ENCODE assay signal across 8 cellular contexts in genomic region chr2:160387558-160388262, GRCh38.
A peak's percentile ranks its signal among the peaks of the same experiment; 100 is the strongest.
DNase-seq lines count a peak whose midpoint lies in the region; ATAC-seq and TF ChIP-seq lines count a peak whose summit lies in the region.

No MANE protein-coding gene starts in this region.

- H2BK15ac ChIP-seq in H9 (ENCODE audit: low read depth, low read length): no peak overlapping the region

- H3K4me3 ChIP-seq in smooth muscle cell (no peak overlapping the region), H7 (ENCODE audit: insufficient read depth, low read depth, low read length) (no peak overlapping the region)

- no peak overlapping the region for H3K27ac ChIP-seq in H9 (ENCODE audit: insufficient read length, low read depth, low read length)
- peak overlapping the region; percentile 76 for H3K27ac ChIP-seq in adipose tissue (ENCODE audit: low read depth, low read length)
- H3K27ac ChIP-seq in smooth muscle cell (ENCODE audit: low read depth): peak overlapping the region; percentile 67

- no peaks in the 10 kb centered on the region for H3K27me3 ChIP-seq in H9 (ENCODE audit: insufficient read depth, low read length)
- H3K27me3 ChIP-seq in smooth muscle cell (ENCODE audit: low read depth): no peaks in the 10 kb centered on the region
- no peaks in the 10 kb centered on the region for H3K27me3 ChIP-seq in H7 (ENCODE audit: control insufficient read depth, insufficient read depth, low read length)

- H3K36me3 ChIP-seq in smooth muscle cell (ENCODE audit: low read depth) (no peaks in the 10 kb centered on the region), H7 (replicated peaks; ENCODE audit: control insufficient read depth, insufficient read depth, low read length) (no peaks in the 10 kb centered on the region)

- peaks cover 49 to 59% of the 10 kb centered on the region in 2 experiments for H3K4me1 Mint-ChIP-seq in H9

- ATAC-seq in left ventricle myocardium superior (peak; percentile 94), HG03442 (IDR thresholded peaks at IDR 0.05; ENCODE audit: unreplicated experiment) (no peak)

- no peak overlapping the region for H4K5ac ChIP-seq in H9 (ENCODE audit: insufficient read length, low read depth, low read length)

- no peak overlapping the region for H3K23ac ChIP-seq in H9 (ENCODE audit: insufficient read length, low read depth, low read length)

- peaks cover 4% of the 10 kb centered on the region for H3F3A ChIP-seq in smooth muscle cell (ENCODE audit: low read depth)

- H3K4ac ChIP-seq in H9 (ENCODE audit: low read depth, low read length): no peak overlapping the region

- no peak overlapping the region for H3T11ph ChIP-seq in H9 (ENCODE audit: low read length)

- TF ChIP-seq CTCF in H9 (conservative IDR thresholded peaks at IDR 0.05) (no peak), smooth muscle cell (IDR thresholded peaks at IDR 0.05; ENCODE audit: borderline replicate concordance, insufficient read depth, poor library complexity, severe bottlenecking) (no peak)

- no peak overlapping the region for H3K9ac ChIP-seq in H9 (ENCODE audit: extremely low read depth, insufficient read length, low read length)
- H3K9ac ChIP-seq in smooth muscle cell (ENCODE audit: low read depth): no peak overlapping the region

- H3K56ac ChIP-seq in H9 (ENCODE audit: insufficient read length, low read depth, low read length): no peak overlapping the region

- H2AK5ac ChIP-seq in H9 (ENCODE audit: insufficient read length, low read length): no peak overlapping the region

- no peak overlapping the region for H2AFZ ChIP-seq in H9 (ENCODE audit: low read length)
- no peak overlapping the region for H2AFZ ChIP-seq in smooth muscle cell (ENCODE audit: low read depth)

- H3K4me3 Mint-ChIP-seq in H9: no peak overlapping the region

- no peak overlapping the region for H2BK120ac ChIP-seq in H9 (ENCODE audit: low read depth, low read length, poor library complexity, severe bottlenecking)

- H3K27me3 Mint-ChIP-seq in H9 (ENCODE audit: low read depth): no peaks in the 10 kb centered on the region

- H3K9me3 Mint-ChIP-seq in H9: no peaks in the 10 kb centered on the region

- H4K8ac ChIP-seq in H9 (replicated peaks; ENCODE audit: insufficient read length, low read depth, low read length): no peak overlapping the region

- no peak for DNase-seq in H9
- DNase-seq in left ventricle myocardium superior: peak; percentile 76
- no peak for DNase-seq in smooth muscle cell (lab: John Stamatoyannopoulos, UW; ENCODE audit: unreplicated experiment)
- DNase-seq in H7: no peak
- DNase-seq in NCI-H2081 treated with DMSO at 0.1 percent for 48 hours (lab: John Stamatoyannopoulos, UW): no peak
- DNase-seq in NCI-H1694 treated with DMSO at 0.1 percent for 48 hours (lab: John Stamatoyannopoulos, UW): no peak

- H3K9me3 ChIP-seq in H9 (ENCODE audit: control insufficient read depth, low read depth, low read length) (no peaks in the 10 kb centered on the region), smooth muscle cell (replicated peaks; ENCODE audit: low read depth) (no peaks in the 10 kb centered on the region)

- no peak overlapping the region for H3K14ac ChIP-seq in H9 (ENCODE audit: insufficient read depth, low read length)

- no peak overlapping the region for H3K18ac ChIP-seq in H9 (ENCODE audit: insufficient read length, low read depth, low read length)

- H3K4me2 ChIP-seq in H9 (ENCODE audit: insufficient read depth, insufficient read length, low read length) (no peak overlapping the region), smooth muscle cell (peak overlapping the region; percentile 3)

- H3K79me2 ChIP-seq in H9 (ENCODE audit: insufficient read depth, low read length): peaks cover 9% of the 10 kb centered on the region; the same call in 1 of the 2 replicates
- peaks cover 100% of the 10 kb centered on the region for H3K79me2 ChIP-seq in smooth muscle cell (ENCODE audit: low read depth)

- peak overlapping the region in 2 of 3 experiments; percentile 27 to 65; a peak in 3 of 7 replicates for H3K27ac Mint-ChIP-seq in H9

- no peak overlapping the region for H2BK12ac ChIP-seq in H9 (ENCODE audit: insufficient read length, low read depth, low read length)

- WGBS in H9 (ENCODE audit: extremely low coverage, insufficient read length, low lambda C conversion rate): no CpG with 5 or more reads among the region's 3 CpGs
- 38 to 67% (median 41%) methylated on average over 3 of the region's 3 CpGs for WGBS in adipose tissue, 3 donors
- WGBS in smooth muscle cell (ENCODE audit: low lambda C conversion rate): 56% methylated on average over 3 of the region's 3 CpGs

- no peaks in the 10 kb centered on the region for H4K20me1 ChIP-seq in H9 (ENCODE audit: control insufficient read depth, insufficient read depth, insufficient read length)
- peaks cover 100% of the 10 kb centered on the region for H4K20me1 ChIP-seq in smooth muscle cell (ENCODE audit: low read depth)

- H3K36me3 Mint-ChIP-seq in H9 (ENCODE audit: insufficient read depth in 1 of 3, low read depth in 3 of 3): no peaks in the 10 kb centered on the region; a peak in 2 of 7 replicates

- H2BK20ac ChIP-seq in H9 (ENCODE audit: low read depth, low read length, poor library complexity, severe bottlenecking): no peak overlapping the region

- no peaks in the 10 kb centered on the region for H3K23me2 ChIP-seq in H9 (ENCODE audit: insufficient read length, low read depth, low read length, poor library complexity, severe bottlenecking)

- H3K4me1 ChIP-seq in H9 (ENCODE audit: insufficient read depth, low read length) (peaks cover 4% of the 10 kb centered on the region; the same call in 1 of the 2 replicates), smooth muscle cell (ENCODE audit: low read depth) (peaks cover 27% of the 10 kb centered on the region)

- H3K79me1 ChIP-seq in H9 (ENCODE audit: insufficient read depth, low read depth, low read length, poor library complexity, severe bottlenecking): peaks cover 9% of the 10 kb centered on the region

- no peak overlapping the region for H2BK5ac ChIP-seq in H9 (ENCODE audit: insufficient read length, low read length)

- H4K91ac ChIP-seq in H9 (ENCODE audit: insufficient read length, low read depth, low read length): no peak overlapping the region

- intact Hi-C loops in left ventricle myocardium superior (cut with micrococcal nuclease): no loop called here
